11 cellular contexts compared by ENCODE assay signal in the genomic region with DNA sequence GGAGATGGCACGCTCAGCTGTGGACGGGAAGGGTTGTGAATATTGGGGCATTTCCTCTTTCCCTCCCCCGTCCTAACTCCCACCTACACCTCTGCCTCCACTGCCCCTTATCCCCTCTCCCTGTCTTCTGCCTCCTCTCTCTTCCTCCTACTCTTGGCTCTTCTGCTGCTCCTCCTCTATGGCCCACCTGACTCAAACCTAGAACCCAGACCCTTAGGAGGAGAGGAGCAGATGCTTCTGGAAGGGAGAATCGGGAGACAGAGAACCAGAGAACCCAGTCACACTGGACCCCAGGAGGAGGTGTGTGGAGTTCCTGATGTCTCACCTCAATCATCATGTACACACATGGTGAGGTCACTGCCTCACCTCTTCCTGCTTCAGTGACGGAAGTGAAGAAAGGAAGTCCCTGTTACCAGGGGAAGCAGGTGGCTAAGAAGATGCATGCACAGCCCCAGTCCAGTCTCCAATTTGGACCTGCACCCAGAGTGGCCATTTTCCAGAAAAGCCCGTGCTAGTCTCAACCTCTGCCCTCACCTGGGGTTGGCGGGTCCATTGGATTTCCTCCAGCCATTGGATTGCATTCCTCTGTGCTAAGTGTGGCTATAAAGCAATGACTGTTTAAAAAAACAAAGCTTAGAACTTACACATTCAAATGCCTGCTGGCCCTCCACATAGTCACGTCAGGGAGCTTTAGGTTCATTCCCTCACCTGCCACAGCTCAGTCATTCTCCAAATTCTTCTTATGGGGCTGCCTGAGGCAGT. TPM values are rescaled to one million over a fixed set of nuclear protein-coding genes. Genes with fewer than 3 reads are reported as not detected.
DNase-seq lines count a peak whose midpoint lies in the region; ATAC-seq and TF ChIP-seq lines count a peak whose summit lies in the region.
"Had no signal": no experiment of that assay in that cellular context is flagged by ENCODE, and none has a peak within 500 bp of the region (broad histone marks: within the 10 kb centered on the region; RNA-seq: fewer than 3 reads in every experiment).

No MANE protein-coding gene starts in this region.

- H3K27ac Mint-ChIP-seq in activated naive CD4-positive, alpha-beta T cell treated with anti-CD3 and anti-CD28 coated beads, Interleukin-2, amount 50 U/mL, for 24 hours, result peak overlapping the region; percentile 79

- H3K4me2 ChIP-seq in OCI-LY1 (ENCODE audit: low read length), result peak overlapping the region; percentile 10; the same call in 1 of the 2 replicates

- no peak overlapping the region for H3K9ac ChIP-seq in OCI-LY1 (ENCODE audit: low read length)

- H3K4me1 ChIP-seq in OCI-LY1 (ENCODE audit: insufficient read depth, low read length, severe bottlenecking), result peaks cover 9% of the 10 kb centered on the region

- H3K36me3 ChIP-seq in OCI-LY1 (ENCODE audit: insufficient read depth, low read length), result no peaks in the 10 kb centered on the region

- no peaks in the 10 kb centered on the region for H3K27me3 ChIP-seq in OCI-LY1 (ENCODE audit: insufficient read depth, low read length)

- no peaks in the 10 kb centered on the region for H4K20me1 ChIP-seq in OCI-LY1 (ENCODE audit: insufficient read depth, low read length)

- H3K79me2 ChIP-seq in OCI-LY1 (ENCODE audit: insufficient read depth, low read length), result no peaks in the 10 kb centered on the region

- DNase-seq in EH (ENCODE audit: low read depth) (peak; percentile 48), mesenteric fat pad (ENCODE audit: low spot score) (peak; percentile 35), HuH-7.5 (ENCODE audit: low spot score) (no peak), KG1 (lab: John Stamatoyannopoulos, UW) (no peak), Ammon's horn (ENCODE audit: low spot score) (no peak)
- DNase-seq: DND-41, NCI-H526 treated with DMSO at 0.1 percent for 48 hours had no signal

- H3F3A ChIP-seq in OCI-LY1 (ENCODE audit: insufficient read depth, low read length), result no peaks in the 10 kb centered on the region

- no peaks in the 10 kb centered on the region for H3K36me3 Mint-ChIP-seq in activated naive CD4-positive, alpha-beta T cell treated with anti-CD3 and anti-CD28 coated beads, Interleukin-2, amount 50 U/mL, for 24 hours

- H3K9me2 ChIP-seq in OCI-LY1 (ENCODE audit: low read depth, low read length), result no peaks in the 10 kb centered on the region

- no peak for TF ChIP-seq CTCF in OCI-LY1 (IDR thresholded peaks at IDR 0.05; ENCODE audit: low read length)

- no peaks in the 10 kb centered on the region for H3K9me3 Mint-ChIP-seq in activated naive CD4-positive, alpha-beta T cell treated with anti-CD3 and anti-CD28 coated beads, Interleukin-2, amount 50 U/mL, for 24 hours

- H3K4me1 Mint-ChIP-seq in activated naive CD4-positive, alpha-beta T cell treated with anti-CD3 and anti-CD28 coated beads, Interleukin-2, amount 50 U/mL, for 24 hours, result peaks cover 13% of the 10 kb centered on the region

- no peak for ATAC-seq in GM19452 (IDR thresholded peaks at IDR 0.05; ENCODE audit: unreplicated experiment)

- no peak overlapping the region for H3K4me3 ChIP-seq in OCI-LY1 (ENCODE audit: low read depth, low read length, poor library complexity, severe bottlenecking)

- H3K27ac ChIP-seq in OCI-LY1 (ENCODE audit: low read depth, low read length, poor library complexity, severe bottlenecking), result no peak overlapping the region

- 0 out of 2 replicates have a peak overlapping the region, but pooled peaks have one; percentile 38 for H2AFZ ChIP-seq in OCI-LY1 (ENCODE audit: low read length)

- no peaks in the 10 kb centered on the region for H3K9me3 ChIP-seq in OCI-LY1 (ENCODE audit: low read length)

- H3K27me3 Mint-ChIP-seq in activated naive CD4-positive, alpha-beta T cell treated with anti-CD3 and anti-CD28 coated beads, Interleukin-2, amount 50 U/mL, for 24 hours, result peaks cover 4% of the 10 kb centered on the region

- H3K4me3 Mint-ChIP-seq in activated naive CD4-positive, alpha-beta T cell treated with anti-CD3 and anti-CD28 coated beads, Interleukin-2, amount 50 U/mL, for 24 hours, result no peak overlapping the region

RNA-seq across cellular contexts. Expression of gene RNF222, which starts 4.0 kb away (rescaled TPM):
- not detected for total RNA-seq in mesenteric fat pad

RNA-seq across cellular contexts. Expression of gene RPL26, which starts 10.7 kb away (rescaled TPM):
- 1,206 TPM for total RNA-seq in mesenteric fat pad

RNA-seq across cellular contexts. Expression of gene NDEL1, which starts 42.0 kb away (rescaled TPM):
- 112 TPM for total RNA-seq in mesenteric fat pad

RNA-seq across cellular contexts. Expression of gene ODF4, which starts 54.0 kb away (rescaled TPM):
- total RNA-seq in mesenteric fat pad, result not detected
- total RNA-seq: lung microvascular endothelial cell had no signal

Comparison
In these comparisons a context has a peak if more than half of its experiments do, and no peak if none do; other contexts are left out.
1. DNase-seq: peak in EH (single experiment) and mesenteric fat pad (single experiment); none in HuH-7.5 (single experiment), KG1 (single experiment) and Ammon's horn (single experiment).